13 cellular contexts compared by ENCODE assay signal in genomic region chr13:107202371-107203023, GRCh38.
DNase-seq lines count a peak whose midpoint lies in the region; ATAC-seq and TF ChIP-seq lines count a peak whose summit lies in the region.
"Had no signal": no experiment of that assay in that cellular context is flagged by ENCODE, and none has a peak within 500 bp of the region (broad histone marks: within the 10 kb centered on the region; RNA-seq: fewer than 3 reads in every experiment).

No MANE protein-coding gene starts in this region.

- intact Hi-C loops in Right ventricle myocardium inferior (cut with DNase I) (loop anchor here (5.0 to 10.0 kb wide), 3 partner anchors 60 to 708 kb away; no protein-coding TSS in a partner anchor), mucosa of descending colon (cut with DNase I, micrococcal nuclease) (no loop called here)

- H3K4me1 ChIP-seq in mucosa of descending colon (ENCODE audit: low read depth): no peaks in the 10 kb centered on the region

- H3K27ac Mint-ChIP-seq in nephron progenitor cell: no peak overlapping the region
- H3K27ac Mint-ChIP-seq: activated naive CD4-positive, alpha-beta T cell treated with anti-CD3 and anti-CD28 coated beads, Interleukin-2, amount 50 U/mL, for 72 hours; naive thymus-derived CD8-positive, alpha-beta T cell had no signal

- peaks cover 5% of the 10 kb centered on the region for H3K27me3 Mint-ChIP-seq in nephron progenitor cell (ENCODE audit: low read depth, poor library complexity)

- in situ Hi-C loops in brain microvascular endothelial cell (cut with HindIII; ENCODE audit: low pct_ligation_motif_present, low sequenced_read_pairs): no loop called here
- in situ Hi-C loops in GM13977 (cut with MboI; ENCODE audit: low pct_unique_long_range_greater_than_20kb, low sequenced_read_pairs, unreplicated experiment): loop anchor here (25.0 kb wide), 1 partner anchor 960 kb away; no protein-coding TSS in a partner anchor

- DNase-seq in Ammon's horn (ENCODE audit: low spot score) (peak; percentile 35), brain microvascular endothelial cell (peak; percentile 22), Right ventricle myocardium inferior (ENCODE audit: missing footprints) (peak; percentile 62), mucosa of descending colon (peak in 1 of 3 donors; percentile 13), nephron progenitor cell (no peak), GM13977 (ENCODE audit: low spot score) (no peak), SKM-1 treated with dmso at 0.1 percent for 144 hours (lab: John Stamatoyannopoulos, UW; ENCODE audit: unreplicated experiment) (no peak), NCI-H146 treated with DMSO at 0.1 percent for 48 hours (lab: John Stamatoyannopoulos, UW; ENCODE audit: unreplicated experiment) (no peak)
- DNase-seq: effector CD8-positive, alpha-beta T cell; naive thymus-derived CD8-positive, alpha-beta T cell had no signal

- H3K4me3 ChIP-seq in brain microvascular endothelial cell (ENCODE audit: low read depth, low read length): no peak overlapping the region
- H3K4me3 ChIP-seq in mucosa of descending colon: no peak overlapping the region
- H3K4me3 ChIP-seq: smooth muscle cell, vagina had no signal

- H3K36me3 Mint-ChIP-seq in nephron progenitor cell (ENCODE audit: low read depth): no peaks in the 10 kb centered on the region
- H3K36me3 Mint-ChIP-seq: activated naive CD4-positive, alpha-beta T cell treated with anti-CD3 and anti-CD28 coated beads, Interleukin-2, amount 50 U/mL, for 72 hours; naive thymus-derived CD8-positive, alpha-beta T cell had no signal

- H3K36me3 ChIP-seq in brain microvascular endothelial cell (replicated peaks) (no peaks in the 10 kb centered on the region), mucosa of descending colon (ENCODE audit: low read depth) (no peaks in the 10 kb centered on the region)
- H3K36me3 ChIP-seq: vagina had no signal

- TF ChIP-seq CTCF in brain microvascular endothelial cell (IDR thresholded peaks at IDR 0.05; ENCODE audit: low read depth, low read length, missing control alignments) (no peak), mucosa of descending colon (IDR thresholded peaks at IDR 0.05) (no peak), nephron progenitor cell (IDR thresholded peaks at IDR 0.05) (no peak), GM13977 (IDR thresholded peaks at IDR 0.05; ENCODE audit: extremely low read depth, insufficient read depth, missing control alignments) (no peak)

- H3K27ac ChIP-seq in brain microvascular endothelial cell: no peak overlapping the region
- H3K27ac ChIP-seq: vagina had no signal

- peaks cover 10% of the 10 kb centered on the region for H3K4me1 Mint-ChIP-seq in nephron progenitor cell

- no peaks in the 10 kb centered on the region for H3K27me3 ChIP-seq in brain microvascular endothelial cell (replicated peaks)
- H3K27me3 ChIP-seq: vagina had no signal

- ATAC-seq in Right ventricle myocardium inferior: peak; percentile 44
- ATAC-seq in mucosa of descending colon: peak; percentile 60
- ATAC-seq: activated naive CD4-positive, alpha-beta T cell treated with anti-CD3 and anti-CD28 coated beads, Interleukin-2, amount 50 U/mL, for 72 hours; naive thymus-derived CD8-positive, alpha-beta T cell had no signal

- H3K4me3 Mint-ChIP-seq in nephron progenitor cell: no peak overlapping the region
- H3K4me3 Mint-ChIP-seq: naive thymus-derived CD8-positive, alpha-beta T cell had no signal

- no peaks in the 10 kb centered on the region for H3K9me3 Mint-ChIP-seq in nephron progenitor cell
- H3K9me3 Mint-ChIP-seq: naive thymus-derived CD8-positive, alpha-beta T cell had no signal

- no peaks in the 10 kb centered on the region for H3K9me3 ChIP-seq in mucosa of descending colon
- H3K9me3 ChIP-seq: vagina had no signal

Comparison
In these comparisons a context has a peak if more than half of its experiments do, and no peak if none do; other contexts are left out.
1. DNase-seq: peak in Ammon's horn (single experiment), brain microvascular endothelial cell (single experiment) and Right ventricle myocardium inferior (single experiment); none in nephron progenitor cell (single experiment), GM13977 (single experiment), SKM-1 treated with dmso at 0.1 percent for 144 hours (single experiment) and NCI-H146 treated with DMSO at 0.1 percent for 48 hours (single experiment).